ENCODE assay signal across 26 cellular contexts in the genomic region with DNA sequence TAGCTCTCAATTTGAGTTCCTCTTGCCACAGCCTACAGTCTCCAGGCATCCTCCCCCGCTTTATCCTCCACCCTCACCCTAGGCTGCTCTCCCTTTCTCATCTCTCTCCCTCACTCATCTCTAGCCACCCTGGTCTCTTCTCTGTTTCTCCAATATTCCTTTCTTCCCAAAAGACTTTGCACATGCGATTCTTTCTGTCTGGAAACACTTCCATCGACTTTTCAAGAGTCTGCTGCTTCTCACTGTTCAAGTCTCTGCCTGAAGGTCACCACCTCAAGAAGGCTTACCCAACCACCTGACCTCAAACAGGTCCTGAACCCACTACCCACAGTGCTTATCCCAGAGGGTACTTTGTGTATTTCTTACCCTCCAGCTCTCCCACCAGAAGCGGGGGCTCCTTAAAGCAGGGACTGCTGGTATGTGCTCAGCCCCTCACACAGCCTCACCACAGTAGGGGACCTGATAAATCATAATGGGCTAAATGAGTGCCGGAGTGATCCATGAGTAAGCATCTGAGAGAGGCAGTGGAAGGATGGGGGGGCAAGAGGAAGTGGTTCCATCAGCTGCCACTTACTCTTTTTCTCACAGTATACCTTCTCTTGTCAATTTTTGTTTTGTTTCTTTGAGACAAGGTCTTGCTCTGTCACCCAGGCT. TPM values are rescaled to one million over a fixed set of nuclear protein-coding genes. Genes with fewer than 3 reads are reported as not detected.
DNase-seq lines count a peak whose midpoint lies in the region; ATAC-seq, FAIRE-seq and TF ChIP-seq lines count a peak whose summit lies in the region.
"Had no signal": no experiment of that assay in that cellular context is flagged by ENCODE, and none has a peak within 500 bp of the region (broad histone marks: within the 10 kb centered on the region; RNA-seq: fewer than 3 reads in every experiment).

No MANE protein-coding gene starts in this region.

- intact Hi-C loops in uterus (cut with DNase I; ENCODE audit: low total_unique reads), result no loop called here

- no peaks in the 10 kb centered on the region for H3K36me3 ChIP-seq in H1 (ENCODE audit: control insufficient read depth in 2 of 4, insufficient read depth in 4 of 4, low read length in 3 of 4)
- no peaks in the 10 kb centered on the region for H3K36me3 ChIP-seq in uterus
- H3K36me3 ChIP-seq: BE2C had no signal

- WGBS in H9 (ENCODE audit: extremely low coverage, insufficient read length, low lambda C conversion rate), result no CpG with 5 or more reads among the region's 5 CpGs
- 88% methylated on average over 5 of the region's 5 CpGs; no CpG with 5 or more reads in 1 of the 2 experiments for WGBS in H1 (ENCODE audit: extremely low coverage in 1 of 2, insufficient coverage in 1 of 2, insufficient read length in 1 of 2, insufficient replicate concordance in 2 of 2, low coverage in 1 of 2, low lambda C conversion rate in 2 of 2, missing lambda C conversion rate in 1 of 2), 2 experiments

- no peak overlapping the region for H3K27ac ChIP-seq in H9 (ENCODE audit: insufficient read length, low read depth, low read length)
- no peak overlapping the region for H3K27ac ChIP-seq in H1 (ENCODE audit: low read depth, low read length)
- no peak overlapping the region for H3K27ac ChIP-seq in uterus

- no peaks in the 10 kb centered on the region; the same call in none of the 2 replicates for H3K27me3 Mint-ChIP-seq in H9 (ENCODE audit: low read depth)
- H3K27me3 Mint-ChIP-seq in activated T-cell treated with anti-CD3 and anti-CD28 coated beads, Interleukin-2, amount 50 U/mL, for 4 hours (ENCODE audit: low read depth), result peaks cover 2% of the 10 kb centered on the region
- H3K27me3 Mint-ChIP-seq: IgD-negative memory B cell had no signal

- POLR2A ChIA-PET in H1 (lab: Charles Lee; ENCODE audit: partially characterized antibody), result no interaction called here

- H3K23me2 ChIP-seq in H9 (ENCODE audit: insufficient read length, low read depth, low read length, poor library complexity, severe bottlenecking) (no peaks in the 10 kb centered on the region), H1 (ENCODE audit: low read depth, low read length) (no peaks in the 10 kb centered on the region)

- no peak overlapping the region for H3T11ph ChIP-seq in H9 (ENCODE audit: low read length)

- no peaks in the 10 kb centered on the region for H4K20me1 ChIP-seq in H9 (ENCODE audit: control insufficient read depth, insufficient read depth, insufficient read length)
- no peaks in the 10 kb centered on the region for H4K20me1 ChIP-seq in H1 (replicated peaks in 1 of 2; ENCODE audit: control insufficient read depth in 1 of 2, insufficient read depth in 2 of 2, low read length in 2 of 2)

- H2AK5ac ChIP-seq in H9 (ENCODE audit: insufficient read length, low read length) (no peak overlapping the region), H1 (ENCODE audit: low read depth, low read length) (no peak overlapping the region)

- H2BK20ac ChIP-seq in H9 (ENCODE audit: low read depth, low read length, poor library complexity, severe bottlenecking) (no peak overlapping the region), H1 (ENCODE audit: low read length) (peak overlapping the region; percentile 26; the same call in 1 of the 2 replicates)

- CTCF ChIA-PET in H1 (lab: Charles Lee; ENCODE audit: partially characterized antibody), result interaction anchor here (0.6 to 1.3 kb wide), 5 partner anchors 10 to 234 kb away, joined by 3 to 7 read pairs (median 3); no protein-coding TSS in a partner anchor

- H4K91ac ChIP-seq in H9 (ENCODE audit: insufficient read length, low read depth, low read length) (no peak overlapping the region), H1 (replicated peaks; ENCODE audit: insufficient read length, low read length) (no peak overlapping the region)

- H3K27me3 ChIP-seq in H9 (ENCODE audit: insufficient read depth, low read length) (no peaks in the 10 kb centered on the region), H1 (replicated peaks in 1 of 4; ENCODE audit: control insufficient read depth in 3 of 4, extremely low read depth in 1 of 4, insufficient read depth in 3 of 4, low read length in 3 of 4) (no peaks in the 10 kb centered on the region), uterus (no peaks in the 10 kb centered on the region)
- H3K27me3 ChIP-seq: BE2C had no signal

- no peak overlapping the region for H4K8ac ChIP-seq in H9 (replicated peaks; ENCODE audit: insufficient read length, low read depth, low read length)
- H4K8ac ChIP-seq in H1 (ENCODE audit: extremely low read depth, insufficient read depth, low read length), result no peak overlapping the region

- H2BK15ac ChIP-seq in H9 (ENCODE audit: low read depth, low read length), result no peak overlapping the region
- no peak overlapping the region for H2BK15ac ChIP-seq in H1 (ENCODE audit: low read length)

- TF ChIP-seq RAD21 in H1 (IDR thresholded peaks at IDR 0.05 in 1 of 2, conservative IDR thresholded peaks at IDR 0.05 in 1 of 2; ENCODE audit: low read depth in 2 of 2, low read length in 2 of 2), result no peak

- H3K9ac ChIP-seq in H9 (ENCODE audit: extremely low read depth, insufficient read length, low read length), result no peak overlapping the region
- no peak overlapping the region for H3K9ac ChIP-seq in H1 (replicated peaks in 1 of 4; ENCODE audit: extremely low read depth in 1 of 4, low read depth in 3 of 4, low read length in 3 of 4)

- TF ChIP-seq EP300 in H1 (IDR thresholded peaks at IDR 0.05; ENCODE audit: borderline replicate concordance in 1 of 2, low read depth in 2 of 2, low read length in 2 of 2), result no peak

- H3K18ac ChIP-seq in H9 (ENCODE audit: insufficient read length, low read depth, low read length) (no peak overlapping the region), H1 (ENCODE audit: extremely low read depth, low read length) (no peak overlapping the region)

- no peak for ATAC-seq in activated T-cell treated with anti-CD3 and anti-CD28 coated beads, Interleukin-2, amount 50 U/mL, for 4 hours
- ATAC-seq in esophagus mucosa, result no peak
- ATAC-seq: GM12878, HCT116, HepG2 had no signal

- no peaks in the 10 kb centered on the region; a peak in 2 of 5 replicates for H3K9me3 Mint-ChIP-seq in H9
- no peaks in the 10 kb centered on the region for H3K9me3 Mint-ChIP-seq in activated T-cell treated with anti-CD3 and anti-CD28 coated beads, Interleukin-2, amount 50 U/mL, for 4 hours

- H2BK120ac ChIP-seq in H9 (ENCODE audit: low read depth, low read length, poor library complexity, severe bottlenecking), result no peak overlapping the region
- H2BK120ac ChIP-seq in H1 (replicated peaks; ENCODE audit: low read depth, low read length), result no peak overlapping the region

- H3K27ac Mint-ChIP-seq in H9, result no peak overlapping the region
- H3K27ac Mint-ChIP-seq: CD4-positive, CD25-positive, alpha-beta regulatory T cell; CD8-positive, alpha-beta memory T cell; IgD-negative memory B cell had no signal

- H3K4me3 ChIP-seq in Jurkat, Clone E6-1 (ENCODE audit: low read length), result no peak overlapping the region
- H3K4me3 ChIP-seq in H1 (ENCODE audit: extremely low read depth in 1 of 4, insufficient read depth in 2 of 4, low read depth in 3 of 4, low read length in 4 of 4) (no peak overlapping the region), uterus (no peak overlapping the region)
- H3K4me3 ChIP-seq: GM12878 had no signal

- H3K4me1 ChIP-seq in H9 (ENCODE audit: insufficient read depth, low read length) (no peaks in the 10 kb centered on the region; the same call in 1 of the 2 replicates), H1 (replicated peaks in 1 of 4; ENCODE audit: control insufficient read depth in 3 of 4, insufficient read depth in 4 of 4, low read length in 3 of 4) (no peaks in the 10 kb centered on the region; a peak in 1 of 7 replicates), uterus (no peaks in the 10 kb centered on the region)
- H3K4me1 ChIP-seq: BE2C had no signal

- no peak overlapping the region for H4K5ac ChIP-seq in H9 (ENCODE audit: insufficient read length, low read depth, low read length)
- no peak overlapping the region for H4K5ac ChIP-seq in H1 (ENCODE audit: insufficient read length, low read depth, low read length)

- H3K79me2 ChIP-seq in H9 (ENCODE audit: insufficient read depth, low read length), result no peaks in the 10 kb centered on the region
- no peaks in the 10 kb centered on the region for H3K79me2 ChIP-seq in H1 (ENCODE audit: control insufficient read depth in 1 of 2, insufficient read depth in 2 of 2, low read length in 2 of 2)

- H3K56ac ChIP-seq in H9 (ENCODE audit: insufficient read length, low read depth, low read length) (no peak overlapping the region), H1 (replicated peaks; ENCODE audit: insufficient read length, low read depth, low read length) (no peak overlapping the region)

- H2BK5ac ChIP-seq in H9 (ENCODE audit: insufficient read length, low read length), result no peak overlapping the region
- H2BK5ac ChIP-seq in H1 (ENCODE audit: low read depth, low read length), result no peak overlapping the region

- H2AFZ ChIP-seq in H9 (ENCODE audit: low read length) (no peak overlapping the region), H1 (ENCODE audit: low read length) (0 out of 2 replicates have a peak overlapping the region, but pooled peaks have one; percentile 34)

- no peaks in the 10 kb centered on the region; a peak in 2 of 7 replicates for H3K36me3 Mint-ChIP-seq in H9 (ENCODE audit: insufficient read depth in 1 of 3, low read depth in 3 of 3)
- H3K36me3 Mint-ChIP-seq in activated T-cell treated with anti-CD3 and anti-CD28 coated beads, Interleukin-2, amount 50 U/mL, for 4 hours (ENCODE audit: insufficient read depth), result no peaks in the 10 kb centered on the region

- H2BK12ac ChIP-seq in H9 (ENCODE audit: insufficient read length, low read depth, low read length) (no peak overlapping the region), H1 (ENCODE audit: low read depth, low read length) (no peak overlapping the region)

- H3K4me2 ChIP-seq in H9 (ENCODE audit: insufficient read depth, insufficient read length, low read length) (no peak overlapping the region), H1 (ENCODE audit: insufficient read depth in 1 of 2, low read depth in 2 of 2, low read length in 2 of 2) (no peak overlapping the region)

- no peak overlapping the region for H3K4ac ChIP-seq in H9 (ENCODE audit: low read depth, low read length)
- H3K4ac ChIP-seq in H1 (replicated peaks; ENCODE audit: insufficient read length, low read depth, low read length), result no peak overlapping the region

- H3K4me3 Mint-ChIP-seq in H9, result no peak overlapping the region
- no peak overlapping the region for H3K4me3 Mint-ChIP-seq in activated T-cell treated with anti-CD3 and anti-CD28 coated beads, Interleukin-2, amount 50 U/mL, for 4 hours
- H3K4me3 Mint-ChIP-seq: CD4-positive, CD25-positive, alpha-beta regulatory T cell; CD8-positive, alpha-beta memory T cell; IgD-negative memory B cell had no signal

- H3K9me3 ChIP-seq in H9 (ENCODE audit: control insufficient read depth, low read depth, low read length) (no peaks in the 10 kb centered on the region), H1 (ENCODE audit: insufficient read depth in 2 of 2, low read depth in 1 of 2, low read length in 1 of 2) (no peaks in the 10 kb centered on the region), uterus (no peaks in the 10 kb centered on the region)
- H3K9me3 ChIP-seq: BE2C had no signal

- H3K14ac ChIP-seq in H9 (ENCODE audit: insufficient read depth, low read length) (no peak overlapping the region), H1 (ENCODE audit: insufficient read length) (no peak overlapping the region)

- no peaks in the 10 kb centered on the region for H3K79me1 ChIP-seq in H9 (ENCODE audit: insufficient read depth, low read depth, low read length, poor library complexity, severe bottlenecking)
- no peaks in the 10 kb centered on the region for H3K79me1 ChIP-seq in H1 (ENCODE audit: low read depth, low read length)

- FAIRE-seq in H1 (lab: Jason Lieb, UNC), result no peak
- FAIRE-seq: A204.1, GM12878, H54, HepG2 had no signal

- TF ChIP-seq CTCF in H9 (conservative IDR thresholded peaks at IDR 0.05) (no peak), H1 (IDR thresholded peaks at IDR 0.05; ENCODE audit: control extremely low read depth in 1 of 3, insufficient read depth in 1 of 3, low read depth in 1 of 3, low read length in 3 of 3) (no peak), uterus (IDR thresholded peaks at IDR 0.05) (no peak)

- peaks cover 5 to 10% of the 10 kb centered on the region in 2 experiments for H3K4me1 Mint-ChIP-seq in H9
- no peaks in the 10 kb centered on the region for H3K4me1 Mint-ChIP-seq in activated T-cell treated with anti-CD3 and anti-CD28 coated beads, Interleukin-2, amount 50 U/mL, for 4 hours (ENCODE audit: low read depth)
- H3K4me1 Mint-ChIP-seq: CD4-positive, CD25-positive, alpha-beta regulatory T cell; CD8-positive, alpha-beta memory T cell; IgD-negative memory B cell had no signal

- DNase-seq in H9, result peak; percentile 30
- peak; percentile 22 for DNase-seq in Jurkat, Clone E6-1 (ENCODE audit: low read depth, low spot score)
- no peak for DNase-seq in H1 (ENCODE audit: low read depth in 1 of 2, low spot score in 2 of 2)
- peak; percentile 29 for DNase-seq in iPS-NIHi7 (ENCODE audit: extremely low spot score)
- no peak for DNase-seq in uterus
- DNase-seq in activated T-cell treated with anti-CD3 and anti-CD28 coated beads, Interleukin-2, amount 50 U/mL, for 4 hours, result no peak
- no peak for DNase-seq in HPDE6-E6E7 (ENCODE audit: extremely low spot score)
- DNase-seq: ACHN; BE2C; C1 segment of cervical spinal cord; CD4-positive, CD25-positive, alpha-beta regulatory T cell; CD8-positive, alpha-beta memory T cell; COR-L47; DMS 273 treated with DMSO at 0.1 percent for 48 hours; DMS53; DND-41; EL; KG1 had no signal

- no peak overlapping the region for H3K23ac ChIP-seq in H9 (ENCODE audit: insufficient read length, low read depth, low read length)
- no peak overlapping the region for H3K23ac ChIP-seq in H1 (ENCODE audit: insufficient read length)

- no peak for TF ChIP-seq POLR2A in H1 (IDR thresholded peaks at IDR 0.05; ENCODE audit: control extremely low read depth in 1 of 2, low read depth in 2 of 2, low read length in 2 of 2)
- no peak for TF ChIP-seq POLR2A in uterus (IDR thresholded peaks at IDR 0.05)

RNA-seq across cellular contexts. Expression of a gene that starts 14.3 kb away (rescaled TPM):
- total RNA-seq in H9 (2021), result not detected in 2 replicates
- not detected for polyA plus RNA-seq in Jurkat, Clone E6-1 (2012; ENCODE audit: insufficient read depth, insufficient read length)
- total RNA-seq in H1 (2021; fragmentation: NEBNext Ultra II Directional; extraction: Animal tissue kit (Norgen Biotek cat#: 25700)), result not detected in 2 replicates
- polyA plus RNA-seq in H1 (2011; rRNA removed), result not detected in 2 replicates
- not detected for polyA plus RNA-seq in H1 (2011; cell fraction: cytosol; rRNA removed)
- not detected for polyA plus RNA-seq in H1 (2011; cell fraction: nucleus; rRNA removed)
- not detected in 4 replicates for polyA plus RNA-seq in H1 (2012, experiment 1 of 2)
- polyA plus RNA-seq in H1 (2012, experiment 2 of 2), result not detected
- polyA plus RNA-seq in H1 (2013, experiment 1 of 2), result not detected
- not detected for polyA plus RNA-seq in H1 (2013, experiment 2 of 2)
- not detected in 2 replicates for polyA minus RNA-seq in H1 (2011; rRNA and poly(A)+ RNA removed)
- polyA minus RNA-seq in H1 (2011; cell fraction: cytosol; rRNA and poly(A)+ RNA removed), result not detected
- not detected for polyA minus RNA-seq in H1 (2011; cell fraction: nucleus; rRNA and poly(A)+ RNA removed)
- total RNA-seq in uterus, result not detected
- not detected for total RNA-seq in activated T-cell treated with anti-CD3 and anti-CD28 coated beads, Interleukin-2, amount 50 U/mL, for 4 hours
- not detected for total RNA-seq in esophagus mucosa
- total RNA-seq: CD4-positive, CD25-positive, alpha-beta regulatory T cell; CD8-positive, alpha-beta memory T cell; G401; GM12878; HepG2 had no signal
- polyA plus RNA-seq: CD4-positive, CD25-positive, alpha-beta regulatory T cell; CD8-positive, alpha-beta memory T cell; GM12878; HepG2; IgD-negative memory B cell had no signal

Comparison
In these comparisons a context has a peak if more than half of its experiments do, and no peak if none do; other contexts are left out.
1. DNase-seq: peak in H9 (single experiment), Jurkat, Clone E6-1 (single experiment) and iPS-NIHi7 (single experiment); none in H1 (0 of 2), uterus (0 of 2), activated T-cell treated with anti-CD3 and anti-CD28 coated beads, Interleukin-2, amount 50 U/mL, for 4 hours (single experiment) and HPDE6-E6E7 (single experiment).